Comparison of ENCODE assay signal across 19 cellular contexts in the genomic region with DNA sequence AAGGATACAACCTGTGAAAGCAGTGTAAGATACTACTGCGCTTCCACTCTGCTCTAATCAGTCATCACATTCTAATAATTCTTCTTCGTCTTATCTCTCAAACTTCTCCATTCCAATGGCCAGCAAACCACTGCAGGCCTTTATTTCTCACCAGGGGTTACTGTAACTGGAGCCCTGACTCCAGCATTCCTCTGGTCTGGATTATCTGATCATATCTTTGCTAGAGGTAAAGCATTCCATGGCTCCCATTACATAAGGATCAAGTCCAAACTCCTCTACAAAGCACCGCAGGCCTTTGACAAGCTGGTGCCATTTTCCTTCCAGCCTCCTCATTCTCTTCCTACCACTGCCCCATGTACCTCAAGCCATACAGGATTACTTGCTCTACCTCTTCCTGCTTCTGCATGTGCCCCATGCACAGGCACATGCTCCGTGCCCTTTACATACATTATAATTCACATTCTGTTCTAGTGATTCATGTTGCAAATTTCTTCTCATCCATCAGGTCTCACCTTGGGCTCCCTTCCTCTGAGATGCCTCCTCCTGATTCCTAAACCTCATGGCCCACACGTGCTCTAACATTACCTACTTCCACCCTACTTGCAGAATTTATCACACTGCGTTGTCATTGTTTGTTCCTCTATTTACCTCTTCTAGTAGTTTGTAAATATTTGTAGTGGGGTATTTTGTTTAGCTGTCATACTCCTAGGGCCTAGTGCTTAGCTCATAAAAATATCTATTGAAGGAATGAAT. TPM values are rescaled to one million over a fixed set of nuclear protein-coding genes. Genes with fewer than 3 reads are reported as not detected.
DNase-seq lines count a peak whose midpoint lies in the region; ATAC-seq, FAIRE-seq and TF ChIP-seq lines count a peak whose summit lies in the region.
"Had no signal": no experiment of that assay in that cellular context is flagged by ENCODE, and none has a peak within 500 bp of the region (broad histone marks: within the 10 kb centered on the region; RNA-seq: fewer than 3 reads in every experiment).

No MANE protein-coding gene starts in this region.

- H4K20me1 ChIP-seq in HepG2 (ENCODE audit: insufficient read depth, low read length) (no peaks in the 10 kb centered on the region), hepatocyte (ENCODE audit: insufficient read depth, poor library complexity, severe bottlenecking) (no peaks in the 10 kb centered on the region)

- no peak overlapping the region for H3K27ac ChIP-seq in HepG2 (ENCODE audit: extremely low read length, insufficient read depth, low read length)
- H3K27ac ChIP-seq in right lobe of liver, result no peak overlapping the region
- H3K27ac ChIP-seq in effector memory CD4-positive, alpha-beta T cell (ENCODE audit: insufficient read depth, low read length, poor library complexity, severe bottlenecking), result no peak overlapping the region
- H3K27ac ChIP-seq in hepatocyte, result no peak overlapping the region
- H3K27ac ChIP-seq: A549, C4-2B, HL-60, PC-9 had no signal

- no peak for TF ChIP-seq POLR2A in HepG2 (IDR thresholded peaks at IDR 0.05; ENCODE audit: insufficient read depth in 1 of 2, low read depth in 2 of 2, low read length in 2 of 2)
- TF ChIP-seq POLR2A in right lobe of liver (IDR thresholded peaks at IDR 0.05), result no peak

- TF ChIP-seq CTCF in HepG2 (CRISPR knock-in tag; IDR thresholded peaks at IDR 0.05) (no peak), right lobe of liver (IDR thresholded peaks at IDR 0.05) (no peak), D721Med (IDR thresholded peaks at IDR 0.05; ENCODE audit: insufficient read depth, missing control alignments) (no peak), hepatocyte (IDR thresholded peaks at IDR 0.05; ENCODE audit: poor library complexity) (no peak)

- BruUV-seq in HepG2 (replicated peaks; lab: Mats Ljungman, UMichigan), result no TSS peak

- H3K27me3 ChIP-seq in HepG2 (ENCODE audit: control insufficient read depth in 1 of 2, insufficient read depth in 2 of 2, low read length in 2 of 2) (no peaks in the 10 kb centered on the region), right lobe of liver (no peaks in the 10 kb centered on the region), hepatocyte (no peaks in the 10 kb centered on the region)
- H3K27me3 ChIP-seq in effector memory CD4-positive, alpha-beta T cell (replicated peaks; ENCODE audit: control insufficient read depth, insufficient read depth, low read length, poor library complexity, severe bottlenecking), result no peaks in the 10 kb centered on the region

- no peak overlapping the region for H2AFZ ChIP-seq in HepG2 (ENCODE audit: low read length)
- no peak overlapping the region for H2AFZ ChIP-seq in hepatocyte
- H2AFZ ChIP-seq: PC-9 had no signal

- H3K4me1 ChIP-seq in HepG2 (ENCODE audit: insufficient read depth, low read length) (peaks cover 30% of the 10 kb centered on the region), right lobe of liver (no peaks in the 10 kb centered on the region), hepatocyte (ENCODE audit: insufficient read depth) (peaks cover 14% of the 10 kb centered on the region)
- no peaks in the 10 kb centered on the region for H3K4me1 ChIP-seq in effector memory CD4-positive, alpha-beta T cell (ENCODE audit: control insufficient read depth, insufficient read depth, low read length, poor library complexity, severe bottlenecking)
- H3K4me1 ChIP-seq: A549 had no signal

- in situ Hi-C loops in HepG2 (cut with HindIII; ENCODE audit: extremely low pct_ligation_motif_present, low pct_unique_long_range_greater_than_20kb), result no loop called here

- ATAC-seq in HepG2 (peak; percentile 75), right lobe of liver (no peak), esophagus mucosa (no peak)
- ATAC-seq: A549 had no signal

- TF ChIP-seq RAD21 in HepG2 (CRISPR knock-in tag; IDR thresholded peaks at IDR 0.05), result no peak

- H3K79me2 ChIP-seq in HepG2 (ENCODE audit: insufficient read depth, low read length) (no peaks in the 10 kb centered on the region), hepatocyte (no peaks in the 10 kb centered on the region)

- H3K4me3 ChIP-seq in HepG2 (replicated peaks in 1 of 3; ENCODE audit: insufficient read depth in 1 of 3, low read depth in 2 of 3, low read length in 3 of 3), result no peak overlapping the region
- H3K4me3 ChIP-seq in right lobe of liver, result no peak overlapping the region
- H3K4me3 ChIP-seq in effector memory CD4-positive, alpha-beta T cell (ENCODE audit: insufficient read depth, low read depth, low read length, poor library complexity, severe bottlenecking), result no peak overlapping the region
- no peak overlapping the region for H3K4me3 ChIP-seq in hepatocyte
- H3K4me3 ChIP-seq: A549, PC-9 had no signal

- DNase-seq in HepG2 (ENCODE audit: low spot score) (peak; percentile 52), right lobe of liver (no peak), amniotic epithelial cell (ENCODE audit: low read depth) (peak; percentile 75), iris pigment epithelial cell (ENCODE audit: low read depth) (peak; percentile 54), D721Med (ENCODE audit: insufficient read length, low spot score) (no peak), hepatocyte (ENCODE audit: low spot score) (no peak)
- DNase-seq in effector memory CD4-positive, alpha-beta T cell, result no peak
- DNase-seq: COR-L47, DMS79, KG1, NCI-H1092 treated with DMSO at 0.1 percent for 48 hours, NCI-H187, NCI-H446 treated with DMSO at 0.1 percent for 48 hours, NCI-H748 treated with DMSO at 0.1 percent for 48 hours had no signal

- H3K9me3 ChIP-seq in HepG2 (ENCODE audit: low read length) (no peaks in the 10 kb centered on the region), right lobe of liver (no peaks in the 10 kb centered on the region), hepatocyte (ENCODE audit: low read depth) (no peaks in the 10 kb centered on the region)
- H3K9me3 ChIP-seq in effector memory CD4-positive, alpha-beta T cell (ENCODE audit: control insufficient read depth, low read length), result no peaks in the 10 kb centered on the region
- H3K9me3 ChIP-seq: A549 had no signal

- intact Hi-C loops in HepG2 (cut with micrococcal nuclease; ENCODE audit: unreplicated experiment) (no loop called here), right lobe of liver (cut with DNase I) (no loop called here)

- no peak overlapping the region for H3K9ac ChIP-seq in HepG2 (ENCODE audit: insufficient read depth, low read depth, low read length)

- CTCF ChIA-PET in HepG2 (lab: Yijun Ruan, JAX; ENCODE audit: low intra/inter-chr PET ratio, low total read pairs), result no interaction called here

- no peak for TF ChIP-seq EP300 in HepG2 (IDR thresholded peaks at IDR 0.05; ENCODE audit: low read depth in 2 of 2, low read length in 2 of 2)
- no peak for TF ChIP-seq EP300 in HepG2 (CRISPR knock-in tag; IDR thresholded peaks at IDR 0.05; ENCODE audit: borderline replicate concordance)

- H3K4me2 ChIP-seq in HepG2 (ENCODE audit: low read depth, low read length) (no peak overlapping the region), hepatocyte (no peak overlapping the region)
- H3K4me2 ChIP-seq: A549, PC-9 had no signal

- FAIRE-seq in HepG2 (lab: Jason Lieb, UNC) (no peak), D721Med (lab: Jason Lieb, UNC) (no peak)
- FAIRE-seq: A549 had no signal

- POLR2A ChIA-PET in HepG2 (lab: Yijun Ruan, JAX), result interaction anchor here (1.4 kb wide), 1 partner anchor 9 kb away, joined by 6 read pairs; the partner anchor contains the start of gene SERBP1

- 29% methylated on average over 6 of the region's 6 CpGs for WGBS in HepG2 (ENCODE audit: low lambda C conversion rate)
- WGBS in right lobe of liver (ENCODE audit: insufficient coverage, low coverage, low lambda C conversion rate, missing lambda C conversion rate), result 92% methylated on average over 6 of the region's 6 CpGs
- 76% methylated on average over 6 of the region's 6 CpGs for WGBS in hepatocyte (ENCODE audit: low lambda C conversion rate, missing lambda C conversion rate)

- H3K9me2 ChIP-seq in hepatocyte (replicated peaks; ENCODE audit: insufficient read depth), result no peaks in the 10 kb centered on the region

- H3K36me3 ChIP-seq in HepG2 (replicated peaks in 1 of 2; ENCODE audit: control insufficient read depth in 1 of 2, insufficient read depth in 2 of 2, low read length in 2 of 2) (no peaks in the 10 kb centered on the region), right lobe of liver (no peaks in the 10 kb centered on the region), hepatocyte (replicated peaks; ENCODE audit: insufficient read depth, low read depth) (no peaks in the 10 kb centered on the region)
- no peaks in the 10 kb centered on the region for H3K36me3 ChIP-seq in effector memory CD4-positive, alpha-beta T cell (ENCODE audit: control insufficient read depth, insufficient read depth, low read length)

TF ChIP-seq in HepG2, 621 proteins besides CTCF, POLR2A, EP300 and RAD21 (continues in another document):
- TF ChIP-seq ASH2L (IDR thresholded peaks at IDR 0.05; ENCODE audit: insufficient read length, low read depth, low read length) (no peak), RARA (CRISPR knock-in tag; IDR thresholded peaks at IDR 0.05) (0 out of 2 replicates have a peak, but pooled peaks have one; percentile 13)

RNA-seq across cellular contexts. Expression of gene SERBP1, which starts 9.3 kb away (rescaled TPM):
- total RNA-seq in HepG2 (2016; rRNA removed; fragmentation: Illumina TruSeq; extraction: Trizol) (281 and 464 TPM in 2 replicates), right lobe of liver (100 to 1,000 TPM in 3 of 6 experiments, 10 to 100 TPM in 3; 65.6 to 156 (median 96.6) TPM), esophagus mucosa (225 TPM), hepatocyte (178 and 194 TPM in 2 replicates)
- 42.0 and 47.1 TPM in 2 replicates for total RNA-seq in HepG2 (2016; cell fraction: cytosol; rRNA removed; fragmentation: Illumina TruSeq; extraction: Trizol; ENCODE audit: low read depth)
- 285 and 448 TPM in 2 replicates for total RNA-seq in HepG2 (2016; cell fraction: insoluble cytoplasmic fraction; rRNA removed; fragmentation: Illumina TruSeq; extraction: Trizol)
- 101 and 110 TPM in 2 replicates for total RNA-seq in HepG2 (2016; cell fraction: membrane; rRNA removed; fragmentation: Illumina TruSeq; extraction: Trizol)
- 159 and 166 TPM in 2 replicates for total RNA-seq in HepG2 (2016; cell fraction: nucleus; rRNA removed; fragmentation: Illumina TruSeq; extraction: Trizol)
- polyA plus RNA-seq in HepG2 (2011; rRNA removed) (129 and 175 TPM in 2 replicates), hepatocyte (102 and 104 TPM in 2 replicates)
- polyA plus RNA-seq in HepG2 (2011; cell fraction: cytosol; rRNA removed), result 135 and 152 TPM in 2 replicates
- 36.3 and 45.4 TPM in 2 replicates for polyA plus RNA-seq in HepG2 (2011; cell fraction: nucleus; rRNA removed)
- polyA plus RNA-seq in HepG2 (2012), result 205 and 282 TPM in 2 replicates
- 49.9 and 50.6 TPM in 2 replicates for polyA plus RNA-seq in HepG2 (2016; cell fraction: cytosol; fragmentation: Illumina TruSeq; extraction: Trizol; ENCODE audit: low read depth)
- 619 and 673 TPM in 2 replicates for polyA plus RNA-seq in HepG2 (2016; cell fraction: insoluble cytoplasmic fraction; fragmentation: Illumina TruSeq; extraction: Trizol; ENCODE audit: low read depth)
- polyA plus RNA-seq in HepG2 (2016; cell fraction: membrane; fragmentation: Illumina TruSeq; extraction: Trizol; ENCODE audit: low read depth), result 96.8 and 107 TPM in 2 replicates
- 230 and 231 TPM in 2 replicates for polyA plus RNA-seq in HepG2 (2016; cell fraction: nucleus; fragmentation: Illumina TruSeq; extraction: Trizol; ENCODE audit: insufficient read depth, low read depth)
- polyA minus RNA-seq in HepG2 (2011; rRNA and poly(A)+ RNA removed; ENCODE audit: low replicate concordance), result 87.0 and 114 TPM in 2 replicates
- polyA minus RNA-seq in HepG2 (2011; cell fraction: cytosol; rRNA and poly(A)+ RNA removed), result 138 and 157 TPM in 2 replicates
- polyA minus RNA-seq in HepG2 (2011; cell fraction: nucleus; rRNA and poly(A)+ RNA removed), result 137 and 140 TPM in 2 replicates

Comparison
In these comparisons a context has a peak if more than half of its experiments do, and no peak if none do; other contexts are left out.
1. DNase-seq: peak in HepG2 (single experiment), amniotic epithelial cell (single experiment) and iris pigment epithelial cell (single experiment); none in right lobe of liver (0 of 3), effector memory CD4-positive, alpha-beta T cell (0 of 3), D721Med (single experiment) and hepatocyte (single experiment).